Comparison of ENCODE assay signal across 19 cellular contexts in genomic region chr6:18047406-18047805, GRCh38. TPM values are rescaled to one million over a fixed set of nuclear protein-coding genes. Genes with fewer than 3 reads are reported as not detected.
DNase-seq lines count a peak whose midpoint lies in the region; ATAC-seq and TF ChIP-seq lines count a peak whose summit lies in the region.
"Had no signal": no experiment of that assay in that cellular context is flagged by ENCODE, and none has a peak within 500 bp of the region (broad histone marks: within the 10 kb centered on the region; RNA-seq: fewer than 3 reads in every experiment).

No MANE protein-coding gene starts in this region.

- no peaks in the 10 kb centered on the region for H3K36me3 Mint-ChIP-seq in stimulated activated naive B cell treated with anti-CD40 and anti-IgM and Interleukin-4, amounts not matched to agents 10 μg/mL and 1 μg/mL and 100 μg/mL, for 72 hours
- no peaks in the 10 kb centered on the region for H3K36me3 Mint-ChIP-seq in activated CD4-positive, alpha-beta memory T cell treated with anti-CD3 and anti-CD28 coated beads for 36 hours
- no peaks in the 10 kb centered on the region for H3K36me3 Mint-ChIP-seq in T-helper 2 cell treated with Interferon-gamma antibody and Interleukin-4, amounts not matched to agents 5 μg/mL and 100 μg/mL, for 36 hours (ENCODE audit: low read depth)
- H3K36me3 Mint-ChIP-seq: activated naive CD4-positive, alpha-beta T cell treated with anti-CD3 and anti-CD28 coated beads, Interleukin-2, amount 50 U/mL, for 72 hours had no signal

- H3K4me3 Mint-ChIP-seq in stimulated activated naive B cell treated with anti-CD40 and anti-IgM and Interleukin-4, amounts not matched to agents 10 μg/mL and 1 μg/mL and 100 μg/mL, for 72 hours: no peak overlapping the region
- H3K4me3 Mint-ChIP-seq in activated CD4-positive, alpha-beta memory T cell treated with anti-CD3 and anti-CD28 coated beads for 36 hours: no peak overlapping the region
- H3K4me3 Mint-ChIP-seq in T-helper 2 cell treated with Interferon-gamma antibody and Interleukin-4, amounts not matched to agents 5 μg/mL and 100 μg/mL, for 36 hours: no peak overlapping the region
- H3K4me3 Mint-ChIP-seq: neural crest cell had no signal

- no peak overlapping the region for H3K27ac Mint-ChIP-seq in stimulated activated naive B cell treated with anti-CD40 and anti-IgM and Interleukin-4, amounts not matched to agents 10 μg/mL and 1 μg/mL and 100 μg/mL, for 72 hours
- no peak overlapping the region for H3K27ac Mint-ChIP-seq in activated CD4-positive, alpha-beta memory T cell treated with anti-CD3 and anti-CD28 coated beads for 36 hours
- no peak overlapping the region for H3K27ac Mint-ChIP-seq in T-helper 2 cell treated with Interferon-gamma antibody and Interleukin-4, amounts not matched to agents 5 μg/mL and 100 μg/mL, for 36 hours
- H3K27ac Mint-ChIP-seq: activated naive CD4-positive, alpha-beta T cell treated with anti-CD3 and anti-CD28 coated beads, Interleukin-2, amount 50 U/mL, for 72 hours had no signal

- H3K4me1 Mint-ChIP-seq in stimulated activated naive B cell treated with anti-CD40 and anti-IgM and Interleukin-4, amounts not matched to agents 10 μg/mL and 1 μg/mL and 100 μg/mL, for 72 hours: no peaks in the 10 kb centered on the region
- H3K4me1 Mint-ChIP-seq in activated CD4-positive, alpha-beta memory T cell treated with anti-CD3 and anti-CD28 coated beads for 36 hours (ENCODE audit: low read depth): peaks cover 3% of the 10 kb centered on the region
- H3K4me1 Mint-ChIP-seq in T-helper 2 cell treated with Interferon-gamma antibody and Interleukin-4, amounts not matched to agents 5 μg/mL and 100 μg/mL, for 36 hours (ENCODE audit: low read depth): no peaks in the 10 kb centered on the region

- H3K9me3 ChIP-seq in mucosa of descending colon: no peaks in the 10 kb centered on the region
- H3K9me3 ChIP-seq: lower lobe of right lung, right lobe of liver had no signal

- intact Hi-C loops in mucosa of descending colon (cut with DNase I, micrococcal nuclease): no loop called here
- intact Hi-C loops in activated CD4-positive, alpha-beta memory T cell treated with anti-CD3 and anti-CD28 coated beads for 36 hours (cut with micrococcal nuclease): no loop called here

- TF ChIP-seq CTCF in epithelial cell of esophagus (IDR thresholded peaks at IDR 0.05; ENCODE audit: insufficient read depth, low read depth, low read length, missing control alignments) (no peak), mucosa of descending colon (IDR thresholded peaks at IDR 0.05) (no peak)

- H3K4me1 ChIP-seq in mucosa of descending colon (ENCODE audit: low read depth): no peaks in the 10 kb centered on the region
- H3K4me1 ChIP-seq: lower lobe of right lung, right lobe of liver had no signal

- DNase-seq in AG08396 (ENCODE audit: low spot score) (peak; percentile 26), NCI-H226 (peak; percentile 48), epithelial cell of esophagus (ENCODE audit: low read depth) (peak; percentile 90), mucosa of descending colon (peak in 1 of 3 donors; percentile 49)
- no peak for DNase-seq in stimulated activated naive B cell treated with anti-CD40 and anti-IgM and Interleukin-4, amounts not matched to agents 10 μg/mL and 1 μg/mL and 100 μg/mL, for 72 hours
- no peak for DNase-seq in activated CD4-positive, alpha-beta memory T cell treated with anti-CD3 and anti-CD28 coated beads for 36 hours
- DNase-seq in T-helper 2 cell treated with Interferon-gamma antibody and Interleukin-4, amounts not matched to agents 5 μg/mL and 100 μg/mL, for 36 hours (ENCODE audit: low spot score): no peak
- DNase-seq in activated CD8-positive, alpha-beta memory T cell treated with anti-CD3 and anti-CD28 coated beads, Interleukin-2, amount 50 U/mL, for 48 hours: no peak
- DNase-seq: activated CD4-positive, CD25-positive, alpha-beta regulatory T cell treated with anti-CD3 and anti-CD28 coated beads, Interleukin-2, amount 50 U/mL, for 72 hours; DMS 273 treated with DMSO at 0.1 percent for 48 hours; KG1; lower lobe of right lung; NCI-H1694; NCI-H524 treated with DMSO at 0.1 percent for 48 hours; OCI-M1; right lobe of liver; stimulated activated CD4-positive, alpha-beta T cell treated with anti-CD3 and anti-CD28 coated beads, Interleukin-4, amount 100 ng/mL, for 24 hours had no signal

- H3K4me3 ChIP-seq in epithelial cell of esophagus (ENCODE audit: low read length): no peak overlapping the region
- no peak overlapping the region for H3K4me3 ChIP-seq in mucosa of descending colon
- H3K4me3 ChIP-seq: lower lobe of right lung, right lobe of liver had no signal

- H3K36me3 ChIP-seq in mucosa of descending colon (ENCODE audit: low read depth): no peaks in the 10 kb centered on the region
- H3K36me3 ChIP-seq: lower lobe of right lung, right lobe of liver had no signal

- ATAC-seq in mucosa of descending colon: peak; percentile 87
- ATAC-seq in stimulated activated naive B cell treated with anti-CD40 and anti-IgM and Interleukin-4, amounts not matched to agents 10 μg/mL and 1 μg/mL and 100 μg/mL, for 72 hours (replicated peaks): no peak
- ATAC-seq: activated naive CD4-positive, alpha-beta T cell treated with anti-CD3 and anti-CD28 coated beads, Interleukin-2, amount 50 U/mL, for 72 hours; right lobe of liver had no signal

- CTCF ChIA-PET in activated CD4-positive, alpha-beta memory T cell treated with anti-CD3 and anti-CD28 coated beads for 36 hours (lab: Charles Lee): no interaction called here

- H3K27me3 Mint-ChIP-seq in stimulated activated naive B cell treated with anti-CD40 and anti-IgM and Interleukin-4, amounts not matched to agents 10 μg/mL and 1 μg/mL and 100 μg/mL, for 72 hours: no peaks in the 10 kb centered on the region
- peaks cover 2% of the 10 kb centered on the region for H3K27me3 Mint-ChIP-seq in activated CD4-positive, alpha-beta memory T cell treated with anti-CD3 and anti-CD28 coated beads for 36 hours
- H3K27me3 Mint-ChIP-seq in T-helper 2 cell treated with Interferon-gamma antibody and Interleukin-4, amounts not matched to agents 5 μg/mL and 100 μg/mL, for 36 hours (ENCODE audit: low read depth): no peaks in the 10 kb centered on the region

- no peaks in the 10 kb centered on the region for H3K9me3 Mint-ChIP-seq in stimulated activated naive B cell treated with anti-CD40 and anti-IgM and Interleukin-4, amounts not matched to agents 10 μg/mL and 1 μg/mL and 100 μg/mL, for 72 hours
- H3K9me3 Mint-ChIP-seq in activated CD4-positive, alpha-beta memory T cell treated with anti-CD3 and anti-CD28 coated beads for 36 hours: no peaks in the 10 kb centered on the region
- H3K9me3 Mint-ChIP-seq in T-helper 2 cell treated with Interferon-gamma antibody and Interleukin-4, amounts not matched to agents 5 μg/mL and 100 μg/mL, for 36 hours: no peaks in the 10 kb centered on the region
- H3K9me3 Mint-ChIP-seq: activated naive CD4-positive, alpha-beta T cell treated with anti-CD3 and anti-CD28 coated beads, Interleukin-2, amount 50 U/mL, for 72 hours; neural crest cell had no signal

- POLR2A ChIA-PET in activated CD4-positive, alpha-beta memory T cell treated with anti-CD3 and anti-CD28 coated beads for 36 hours (lab: Charles Lee): no interaction called here

RNA-seq across cellular contexts. Expression of gene KIF13A, which starts 60.0 kb away (rescaled TPM):
- total RNA-seq in mucosa of descending colon: 10 to 100 TPM; 45.6 to 85.9 (median 46.9) TPM
- under 1 TPM in 1 of 2 experiments, not detected in 1; 0.07 TPM for total RNA-seq in activated CD4-positive, alpha-beta memory T cell treated with anti-CD3 and anti-CD28 coated beads for 36 hours

Comparison
In these comparisons a context has a peak if more than half of its experiments do, and no peak if none do; other contexts are left out.
1. DNase-seq: peak in AG08396 (single experiment), NCI-H226 (single experiment) and epithelial cell of esophagus (single experiment); none in stimulated activated naive B cell treated with anti-CD40 and anti-IgM and Interleukin-4, amounts not matched to agents 10 μg/mL and 1 μg/mL and 100 μg/mL, for 72 hours (single experiment), activated CD4-positive, alpha-beta memory T cell treated with anti-CD3 and anti-CD28 coated beads for 36 hours (single experiment), T-helper 2 cell treated with Interferon-gamma antibody and Interleukin-4, amounts not matched to agents 5 μg/mL and 100 μg/mL, for 36 hours (single experiment) and activated CD8-positive, alpha-beta memory T cell treated with anti-CD3 and anti-CD28 coated beads, Interleukin-2, amount 50 U/mL, for 48 hours (single experiment).
2. RNA of gene KIF13A, which starts 60.0 kb away (total RNA-seq): 45.6 to 85.9 TPM in mucosa of descending colon; 0.07 TPM in activated CD4-positive, alpha-beta memory T cell treated with anti-CD3 and anti-CD28 coated beads for 36 hours; every median in the first group is over 10 times any median in the second.